ENCODE assay signal across 17 cellular contexts in genomic region chr5:60822285-60822556, GRCh38. TPM values are rescaled to one million over a fixed set of nuclear protein-coding genes. Genes with fewer than 3 reads are reported as not detected.
DNase-seq lines count a peak whose midpoint lies in the region; ATAC-seq lines count a peak whose summit lies in the region.
"Had no signal": no experiment of that assay in that cellular context is flagged by ENCODE, and none has a peak within 500 bp of the region (broad histone marks: within the 10 kb centered on the region; RNA-seq: fewer than 3 reads in every experiment).

No MANE protein-coding gene starts in this region.

- DNase-seq in NCI-H526 (lab: John Stamatoyannopoulos, UW) (peak; percentile 87 to 88), inferior parietal cortex (ENCODE audit: extremely low spot score) (no peak), OCI-M2 (lab: John Stamatoyannopoulos, UW; ENCODE audit: unreplicated experiment) (no peak), ACHN (no peak), ureter (ENCODE audit: low spot score) (no peak)
- DNase-seq: CD4-positive, CD25-positive, alpha-beta regulatory T cell; endodermal cell; head of caudate nucleus; left ventricle myocardium superior; MV-4-11; NCI-H187; NCI-H510A treated with DMSO at 0.1 percent for 48 hours; Right ventricle myocardium superior had no signal

- peak; percentile 42 for ATAC-seq in GM18508 (IDR thresholded peaks at IDR 0.05; ENCODE audit: insufficient read depth, unreplicated experiment)
- ATAC-seq in GM19463 (IDR thresholded peaks at IDR 0.05; ENCODE audit: unreplicated experiment), result peak; percentile 53
- peak; percentile 42 for ATAC-seq in HG02943 (IDR thresholded peaks at IDR 0.05; ENCODE audit: low read depth, unreplicated experiment)
- ATAC-seq: K562, left ventricle myocardium superior had no signal

- in situ Hi-C loops in ACHN (cut with HindIII; ENCODE audit: low pct_ligation_motif_present, low pct_unique_long_range_greater_than_20kb, low sequenced_read_pairs), result no loop called here

RNA-seq across cellular contexts. Expression of gene ELOVL7, which starts 21.8 kb away (rescaled TPM):
- 16.7 TPM for total RNA-seq in ureter

Comparison
In these comparisons a context has a peak if more than half of its experiments do, and no peak if none do; other contexts are left out.
1. DNase-seq: peak in NCI-H526 (2 of 2); none in inferior parietal cortex (single experiment), OCI-M2 (single experiment), ACHN (single experiment) and ureter (single experiment).
2. Peak in every context shown above with its lines, with median percentiles within 50 percentile points of each other: ATAC-seq.